16 cellular contexts compared by ENCODE assay signal in the genomic region with DNA sequence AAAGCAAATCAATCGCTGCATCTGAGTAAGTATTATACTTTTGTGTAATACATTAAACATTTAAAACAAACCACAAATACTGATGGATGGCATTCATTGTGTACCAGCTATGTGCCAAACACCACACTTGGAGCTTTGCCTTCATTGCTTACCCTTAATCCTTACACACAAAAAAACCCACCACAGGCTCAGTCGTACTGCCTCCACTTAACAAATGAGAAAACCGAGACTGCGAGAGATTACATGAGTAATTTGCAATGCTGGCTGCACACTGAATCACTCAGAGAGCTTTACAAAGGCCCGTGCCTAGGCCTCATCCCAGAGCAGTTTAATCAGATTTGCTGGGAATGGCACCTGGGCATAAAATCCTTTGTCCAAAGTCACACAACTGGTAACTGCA.
DNase-seq lines count a peak whose midpoint lies in the region; ATAC-seq and TF ChIP-seq lines count a peak whose summit lies in the region.
"Had no signal": no experiment of that assay in that cellular context is flagged by ENCODE, and none has a peak within 500 bp of the region (broad histone marks: within the 10 kb centered on the region; RNA-seq: fewer than 3 reads in every experiment).

No MANE protein-coding gene starts in this region.

- 83 to 88% methylated on average over 5 of the region's 5 CpGs for WGBS in heart right ventricle, 2 donors
- WGBS in spleen, 5 donors: 87 to 97% (median 90%) methylated on average over 5 of the region's 5 CpGs

- H3K9me3 ChIP-seq in heart right ventricle (peaks cover 0 to 8% (median 0%) of the 10 kb centered on the region in 11 donors), spleen (peaks cover 0 to 11% (median 0%) of the 10 kb centered on the region in 8 donors)
- H3K9me3 ChIP-seq: colonic mucosa, right lobe of liver had no signal

- H3K4me1 ChIP-seq in heart right ventricle (peaks cover 0 to 17% (median 5%) of the 10 kb centered on the region in 9 donors), spleen (no peaks in the 10 kb centered on the region)
- H3K4me1 ChIP-seq: colonic mucosa, right lobe of liver, tibial nerve had no signal

- TF ChIP-seq POLR2A in spleen (IDR thresholded peaks at IDR 0.05): no peak

- no peak for TF ChIP-seq CTCF in kidney epithelial cell (IDR thresholded peaks at IDR 0.05; ENCODE audit: insufficient read depth, low read length, poor library complexity, severe bottlenecking)
- TF ChIP-seq CTCF in heart right ventricle (IDR thresholded peaks at IDR 0.05): no peak
- no peak for TF ChIP-seq CTCF in spleen (IDR thresholded peaks at IDR 0.05 in 8 of 11, conservative IDR thresholded peaks at IDR 0.05 in 3 of 11)

- no peak overlapping the region for H3K27ac ChIP-seq in heart right ventricle
- H3K27ac ChIP-seq in spleen: no peak overlapping the region
- H3K27ac ChIP-seq: colonic mucosa, right lobe of liver, tibial nerve had no signal

- DNase-seq in ACHN (peak; percentile 38), M059J (ENCODE audit: low read depth) (peak; percentile 91), astrocyte of the hippocampus (ENCODE audit: low read depth, low spot score) (peak; percentile 94), kidney epithelial cell (ENCODE audit: low read depth) (peak; percentile 50), hepatic stellate cell (ENCODE audit: low spot score) (no peak), heart right ventricle (no peak), spleen (no peak), NCI-H187 (lab: John Stamatoyannopoulos, UW) (no peak)
- DNase-seq: activated T-cell treated with anti-CD3 and anti-CD28 coated beads, Interleukin-2, amount 50 U/mL, for 48 hours; colonic mucosa; mesendoderm; NCI-H1694 treated with DMSO at 0.1 percent for 48 hours; right lobe of liver; Right ventricle myocardium superior; stimulated activated CD4-positive, alpha-beta T cell treated with anti-CD3 and anti-CD28 coated beads, Interleukin-4, amount 100 ng/mL, for 4 hours had no signal

- H3K4me3 ChIP-seq in kidney epithelial cell (ENCODE audit: low read depth, low read length) (no peak overlapping the region), heart right ventricle (no peak overlapping the region), spleen (no peak overlapping the region)
- H3K4me3 ChIP-seq: colonic mucosa, right lobe of liver, tibial nerve had no signal

- intact Hi-C loops in heart right ventricle (cut with DNase I) (no loop called here), spleen (cut with DNase I; ENCODE audit: low total_unique reads) (no loop called here)

- in situ Hi-C loops in ACHN (cut with HindIII; ENCODE audit: low pct_ligation_motif_present, low pct_unique_long_range_greater_than_20kb, low sequenced_read_pairs): no loop called here

- H3K27me3 ChIP-seq in kidney epithelial cell (ENCODE audit: control insufficient read depth, insufficient read depth, low read length) (no peaks in the 10 kb centered on the region), heart right ventricle (no peaks in the 10 kb centered on the region), spleen (replicated peaks in 1 of 7) (no peaks in the 10 kb centered on the region)
- H3K27me3 ChIP-seq: colonic mucosa, right lobe of liver, tibial nerve had no signal

- H3K36me3 ChIP-seq in kidney epithelial cell (ENCODE audit: control insufficient read depth, insufficient read depth, low read length) (no peaks in the 10 kb centered on the region), heart right ventricle (no peaks in the 10 kb centered on the region), spleen (no peaks in the 10 kb centered on the region)
- H3K36me3 ChIP-seq: colonic mucosa, right lobe of liver, tibial nerve had no signal

- no peak for ATAC-seq in heart right ventricle

Comparison
In these comparisons a context has a peak if more than half of its experiments do, and no peak if none do; other contexts are left out.
1. DNase-seq: peak in ACHN (single experiment), M059J (single experiment), astrocyte of the hippocampus (single experiment) and kidney epithelial cell (single experiment); none in hepatic stellate cell (single experiment), heart right ventricle (0 of 2), spleen (single experiment) and NCI-H187 (0 of 2).